In the genomic region with DNA sequence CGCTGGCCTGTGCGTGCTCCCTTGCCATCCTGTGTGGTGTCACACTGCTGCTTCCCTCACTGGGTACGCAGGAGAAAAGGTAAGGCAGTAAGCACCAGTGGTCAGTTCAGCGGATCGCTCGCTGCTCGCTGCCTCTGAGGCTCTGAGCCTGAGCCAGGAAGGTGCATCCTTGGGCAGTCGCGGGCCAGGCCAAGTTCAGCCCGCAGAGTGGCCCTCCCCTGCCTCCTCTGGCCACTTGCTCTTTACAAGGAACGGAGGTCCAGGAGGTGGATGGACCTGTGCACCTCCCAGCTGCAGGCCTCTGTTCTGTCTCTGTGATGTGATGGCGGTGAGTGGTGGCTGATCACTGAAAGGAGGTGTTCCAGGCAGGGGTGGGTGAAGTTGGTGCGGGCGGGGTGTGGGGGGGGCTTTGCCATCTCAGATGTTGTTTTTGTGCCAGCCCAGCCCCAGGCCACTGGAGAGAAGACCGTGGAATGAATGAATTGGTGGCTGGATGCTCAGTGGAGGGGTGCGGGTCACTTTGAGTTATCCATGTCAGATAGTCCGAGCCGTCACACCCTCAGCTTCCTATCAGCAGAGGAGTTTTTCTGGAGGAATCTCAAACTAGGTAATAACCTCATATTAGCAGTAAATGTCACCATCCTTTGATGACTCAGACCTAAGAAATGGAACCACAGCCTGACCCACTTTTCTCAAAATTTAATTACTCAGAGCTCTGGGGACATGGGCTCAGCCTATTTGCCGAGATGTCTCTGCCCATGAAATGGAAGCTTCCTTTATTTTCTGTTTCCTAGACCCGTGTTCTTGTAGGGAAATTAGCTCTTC, we compare ENCODE assay signal across 13 cellular contexts. TPM values are rescaled to one million over a fixed set of nuclear protein-coding genes. Genes with fewer than 3 reads are reported as not detected.
DNase-seq lines count a peak whose midpoint lies in the region; ATAC-seq, FAIRE-seq and TF ChIP-seq lines count a peak whose summit lies in the region.
"Had no signal": no experiment of that assay in that cellular context is flagged by ENCODE, and none has a peak within 500 bp of the region (broad histone marks: within the 10 kb centered on the region; RNA-seq: fewer than 3 reads in every experiment).

No MANE protein-coding gene starts in this region.

- peaks cover 12% of the 10 kb centered on the region for H3K4me1 Mint-ChIP-seq in activated T-helper 17 cell treated with anti-CD3 and anti-CD28 coated beads, Interleukin-2, amount 50 U/mL, for 72 hours

- DNase-seq in right cardiac atrium, result peak; percentile 16 to 36 (median 31)
- DNase-seq in cardiac septum (ENCODE audit: low spot score), result no peak
- DNase-seq in kidney, result peak; percentile 56
- DNase-seq in vagina (ENCODE audit: extremely low spot score in 2 of 2), result no peak
- DNase-seq in NCI-H345 (lab: John Stamatoyannopoulos, UW), result no peak
- DNase-seq in substantia nigra (lab: John Stamatoyannopoulos, UW), result no peak
- DNase-seq in activated effector memory CD4-positive, alpha-beta T cell treated with Interleukin-2 at 50 U/mL for 16 hours, result no peak
- DNase-seq: mesendoderm; NCI-H510A treated with DMSO at 0.1 percent for 48 hours; stimulated activated CD8-positive, alpha-beta memory T cell treated with anti-CD3 and anti-CD28 coated beads, Interleukin-4, amount 100 ng/mL, for 48 hours had no signal

- H3K36me3 Mint-ChIP-seq in activated T-helper 17 cell treated with anti-CD3 and anti-CD28 coated beads, Interleukin-2, amount 50 U/mL, for 72 hours (ENCODE audit: low read depth), result no peaks in the 10 kb centered on the region
- H3K36me3 Mint-ChIP-seq: CD14-positive monocyte had no signal

- no peak overlapping the region for H3K4me3 ChIP-seq in right cardiac atrium (ENCODE audit: low read length)
- no peak overlapping the region for H3K4me3 ChIP-seq in kidney (ENCODE audit: low read length in 2 of 2)
- H3K4me3 ChIP-seq in vagina, result no peak overlapping the region

- H3K9me3 ChIP-seq in right cardiac atrium (ENCODE audit: control insufficient read depth, low read length), result no peaks in the 10 kb centered on the region
- H3K9me3 ChIP-seq in kidney (ENCODE audit: control insufficient read depth in 1 of 2, low read length in 2 of 2), result no peaks in the 10 kb centered on the region
- H3K9me3 ChIP-seq in vagina, result no peaks in the 10 kb centered on the region

- H3K27me3 Mint-ChIP-seq in activated T-helper 17 cell treated with anti-CD3 and anti-CD28 coated beads, Interleukin-2, amount 50 U/mL, for 72 hours, result no peaks in the 10 kb centered on the region

- intact Hi-C loops in right cardiac atrium (cut with DNase I) (loop anchor here in 2 of 4 donors (10.0 kb wide), 1 partner anchor 194 kb away; no protein-coding TSS in a partner anchor), cardiac septum (cut with DNase I) (loop anchor here (5.0 to 10.0 kb wide), 2 partner anchors 38 to 484 kb away; partner anchors contain the start of gene RNU6ATAC), kidney (cut with DNase I) (no loop called here), vagina (cut with DNase I) (no loop called here)

- peak overlapping the region; percentile 64 for H3K4me3 Mint-ChIP-seq in activated T-helper 17 cell treated with anti-CD3 and anti-CD28 coated beads, Interleukin-2, amount 50 U/mL, for 72 hours
- H3K4me3 Mint-ChIP-seq: CD14-positive monocyte had no signal

- H3K36me3 ChIP-seq in kidney (ENCODE audit: control insufficient read depth in 1 of 2, insufficient read depth in 2 of 2, low read length in 2 of 2) (no peaks in the 10 kb centered on the region), vagina (no peaks in the 10 kb centered on the region)

- no peak for FAIRE-seq in kidney (lab: Jason Lieb, UNC)

- H3K9me3 Mint-ChIP-seq in activated T-helper 17 cell treated with anti-CD3 and anti-CD28 coated beads, Interleukin-2, amount 50 U/mL, for 72 hours, result no peaks in the 10 kb centered on the region

- no peaks in the 10 kb centered on the region for H3K27me3 ChIP-seq in right cardiac atrium (ENCODE audit: control insufficient read depth, insufficient read depth)
- no peaks in the 10 kb centered on the region for H3K27me3 ChIP-seq in vagina

- H3K9ac ChIP-seq in kidney (ENCODE audit: low read length in 2 of 2), result no peak overlapping the region

- H3K27ac Mint-ChIP-seq in activated T-helper 17 cell treated with anti-CD3 and anti-CD28 coated beads, Interleukin-2, amount 50 U/mL, for 72 hours, result peak overlapping the region; percentile 78
- H3K27ac Mint-ChIP-seq: CD14-positive monocyte had no signal

- no peak for ATAC-seq in right cardiac atrium
- peak; percentile 89 for ATAC-seq in activated T-helper 17 cell treated with anti-CD3 and anti-CD28 coated beads, Interleukin-2, amount 50 U/mL, for 72 hours (replicated peaks)
- ATAC-seq: sciatic nerve had no signal

- 83% methylated on average over 20 of the region's 20 CpGs for WGBS in right cardiac atrium

- TF ChIP-seq CTCF in kidney (IDR thresholded peaks at IDR 0.05; ENCODE audit: borderline replicate concordance, extremely low read depth, insufficient read depth) (no peak), vagina (IDR thresholded peaks at IDR 0.05) (no peak)

- no peak for TF ChIP-seq POLR2A in vagina (IDR thresholded peaks at IDR 0.05)

- no peak overlapping the region for H3K27ac ChIP-seq in right cardiac atrium (ENCODE audit: low read length)
- no peak overlapping the region for H3K27ac ChIP-seq in kidney (ENCODE audit: low read depth in 2 of 2, low read length in 2 of 2)
- peak overlapping the region; percentile 86 for H3K27ac ChIP-seq in vagina
- H3K27ac ChIP-seq in substantia nigra (ENCODE audit: low read depth, low read length, poor library complexity, severe bottlenecking), result no peak overlapping the region

- H3K4me1 ChIP-seq in right cardiac atrium (ENCODE audit: control insufficient read depth, insufficient read depth, low read length), result peaks cover 8% of the 10 kb centered on the region
- peaks cover 0 to 5% of the 10 kb centered on the region in 2 donors for H3K4me1 ChIP-seq in kidney (ENCODE audit: control insufficient read depth in 1 of 2, insufficient read depth in 1 of 2, low read depth in 1 of 2, low read length in 2 of 2)
- peaks cover 89% of the 10 kb centered on the region for H3K4me1 ChIP-seq in vagina

RNA-seq across cellular contexts. Expression of gene COL5A1, which starts 7.3 kb away (rescaled TPM):
- 10 to 100 TPM; 16.0 to 35.8 (median 26.1) TPM for total RNA-seq in right cardiac atrium
- 15.4 TPM for polyA plus RNA-seq in right cardiac atrium
- total RNA-seq in cardiac septum, result 21.6 TPM
- total RNA-seq in activated T-helper 17 cell treated with anti-CD3 and anti-CD28 coated beads, Interleukin-2, amount 50 U/mL, for 72 hours, result 1 to 10 TPM in 1 of 2 donors, under 1 TPM in 1; 0.50 to 1.3 TPM
- 23.8 TPM for total RNA-seq in kidney
- 2.4 TPM for polyA plus RNA-seq in kidney (ENCODE audit: insufficient read depth, low read depth, low replicate concordance)
- 36.6 TPM for total RNA-seq in vagina
- polyA plus RNA-seq: CD14-positive monocyte had no signal

Comparison
In these comparisons a context has a peak if more than half of its experiments do, and no peak if none do; other contexts are left out.
1. DNase-seq: peak in right cardiac atrium (3 of 3) and kidney (single experiment); none in cardiac septum (single experiment), vagina (0 of 2), NCI-H345 (single experiment), substantia nigra (0 of 49) and activated effector memory CD4-positive, alpha-beta T cell treated with Interleukin-2 at 50 U/mL for 16 hours (single experiment).